Comparison of ENCODE assay signal across 27 cellular contexts in the genomic region with DNA sequence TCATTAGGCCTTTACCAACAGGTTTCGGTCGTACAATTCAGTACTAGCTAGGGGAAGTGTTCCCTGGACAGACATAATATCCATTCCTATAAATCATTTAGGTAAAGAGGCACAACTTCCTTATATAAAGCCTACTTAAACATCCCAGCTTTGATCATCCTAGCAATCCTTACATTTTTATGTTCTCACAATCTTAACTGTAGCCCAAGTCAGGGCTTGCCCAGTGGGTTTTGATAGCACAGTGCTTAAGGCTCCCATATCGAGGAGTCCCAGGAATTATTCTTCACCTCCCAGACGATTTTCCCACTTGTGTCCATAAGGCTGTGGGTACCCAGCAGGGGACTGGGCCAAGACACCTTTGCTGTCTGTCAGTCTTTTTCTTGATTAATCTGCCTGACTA.
"Had no signal": no experiment of that assay in that cellular context is flagged by ENCODE, and none has a peak within 500 bp of the region (broad histone marks: within the 10 kb centered on the region; RNA-seq: fewer than 3 reads in every experiment).

No MANE protein-coding gene starts in this region.

- H3K27ac Mint-ChIP-seq: activated CD4-positive, alpha-beta memory T cell treated with anti-CD3 and anti-CD28 coated beads, Interleukin-2, amount 10 ng/mL, durations not matched to agents 7 days and 5 days; activated CD4-positive, alpha-beta T cell treated with anti-CD3 and anti-CD28 coated beads, Interleukin-2, amount 10 ng/mL, durations not matched to agents 24 days and 14 days; activated CD8-positive, alpha-beta memory T cell treated with anti-CD3 and anti-CD28 coated beads, Interleukin-2, amount 10 ng/mL, durations not matched to agents 7 days and 5 days; activated naive CD4-positive, alpha-beta T cell treated with anti-CD3 and anti-CD28 coated beads, Interleukin-2, amount 50 U/mL, for 24 hours; stimulated activated effector memory CD8-positive, alpha-beta T cell treated with anti-CD3 and anti-CD28 coated beads, Interleukin-12 subunit alpha, Interleukin-12 subunit beta, amount 100 ng/mL, for 72 hours; T-helper 17 cell had no signal

- H3K9me3 ChIP-seq: ascending aorta, gastrocnemius medialis, right lobe of liver, stomach, uterus had no signal

- H3K9me3 Mint-ChIP-seq: activated CD4-positive, alpha-beta memory T cell treated with anti-CD3 and anti-CD28 coated beads, Interleukin-2, amount 10 ng/mL, durations not matched to agents 7 days and 5 days; activated CD4-positive, alpha-beta T cell treated with anti-CD3 and anti-CD28 coated beads, Interleukin-2, amount 10 ng/mL, durations not matched to agents 24 days and 14 days; activated naive CD4-positive, alpha-beta T cell treated with anti-CD3 and anti-CD28 coated beads, Interleukin-2, amount 50 U/mL, for 24 hours; natural killer cell treated with Interleukin-12 subunit alpha and Interleukin-12 subunit beta and Interleukin-15 and Interleukin-18, amount 100 ng/mL, for 72 hours had no signal

- H3K4me1 ChIP-seq: ascending aorta, gastrocnemius medialis, parathyroid adenoma, right lobe of liver, stomach, uterus had no signal

- DNase-seq: activated CD4-positive, alpha-beta memory T cell treated with anti-CD3 and anti-CD28 coated beads, Interleukin-2, amount 10 ng/mL, durations not matched to agents 7 days and 5 days; activated CD4-positive, alpha-beta T cell treated with anti-CD3 and anti-CD28 coated beads, Interleukin-2, amount 10 ng/mL, durations not matched to agents 24 days and 14 days; activated CD8-positive, alpha-beta memory T cell treated with anti-CD3 and anti-CD28 coated beads, Interleukin-2, amount 10 ng/mL, durations not matched to agents 7 days and 5 days; activated gamma-delta T cell treated with Interleukin-2 at 50 U/mL for 16 hours; activated T-cell treated with anti-CD3 and anti-CD28 coated beads for 4 hours; brain microvascular endothelial cell; cerebellar nuclear complex; cortex of kidney; gastrocnemius medialis; hypothalamus; left ventricle myocardium superior; mammary epithelial cell; nucleus accumbens; right lobe of liver; stimulated activated CD4-positive, alpha-beta T cell treated with anti-CD3 and anti-CD28 coated beads, Interleukin-2, amount 100 ng/mL, for 24 hours; stomach; SW 1271; T-helper 17 cell; trophoblast cell; uterus had no signal

- H3K27ac ChIP-seq: ascending aorta, brain microvascular endothelial cell, gastrocnemius medialis, parathyroid adenoma, right lobe of liver, skin epidermis, stomach, uterus had no signal

- H3K27me3 Mint-ChIP-seq: activated CD4-positive, alpha-beta memory T cell treated with anti-CD3 and anti-CD28 coated beads, Interleukin-2, amount 10 ng/mL, durations not matched to agents 7 days and 5 days; activated CD4-positive, alpha-beta T cell treated with anti-CD3 and anti-CD28 coated beads, Interleukin-2, amount 10 ng/mL, durations not matched to agents 24 days and 14 days; activated CD8-positive, alpha-beta memory T cell treated with anti-CD3 and anti-CD28 coated beads, Interleukin-2, amount 10 ng/mL, durations not matched to agents 7 days and 5 days; activated naive CD4-positive, alpha-beta T cell treated with anti-CD3 and anti-CD28 coated beads, Interleukin-2, amount 50 U/mL, for 24 hours; natural killer cell treated with Interleukin-12 subunit alpha and Interleukin-12 subunit beta and Interleukin-15 and Interleukin-18, amount 100 ng/mL, for 72 hours; T-helper 17 cell had no signal

- H3K4me3 Mint-ChIP-seq: activated CD4-positive, alpha-beta memory T cell treated with anti-CD3 and anti-CD28 coated beads, Interleukin-2, amount 10 ng/mL, durations not matched to agents 7 days and 5 days; activated CD4-positive, alpha-beta T cell treated with anti-CD3 and anti-CD28 coated beads, Interleukin-2, amount 10 ng/mL, durations not matched to agents 24 days and 14 days; activated CD8-positive, alpha-beta memory T cell treated with anti-CD3 and anti-CD28 coated beads, Interleukin-2, amount 10 ng/mL, durations not matched to agents 7 days and 5 days; activated naive CD4-positive, alpha-beta T cell treated with anti-CD3 and anti-CD28 coated beads, Interleukin-2, amount 50 U/mL, for 24 hours; natural killer cell treated with Interleukin-12 subunit alpha and Interleukin-12 subunit beta and Interleukin-15 and Interleukin-18, amount 100 ng/mL, for 72 hours; stimulated activated effector memory CD8-positive, alpha-beta T cell treated with anti-CD3 and anti-CD28 coated beads, Interleukin-12 subunit alpha, Interleukin-12 subunit beta, amount 100 ng/mL, for 72 hours; T-helper 17 cell had no signal

- ATAC-seq: activated CD4-positive, CD25-positive, alpha-beta regulatory T cell treated with anti-CD3 and anti-CD28 coated beads, Interleukin-2, amount 50 U/mL, for 24 hours; activated CD8-positive, alpha-beta memory T cell treated with anti-CD3 and anti-CD28 coated beads, Interleukin-2, amount 10 ng/mL, durations not matched to agents 7 days and 5 days; gastrocnemius medialis; left ventricle myocardium superior; natural killer cell treated with Interleukin-12 subunit alpha and Interleukin-12 subunit beta and Interleukin-15 and Interleukin-18, amount 100 ng/mL, for 72 hours; right lobe of liver; stimulated activated effector memory CD8-positive, alpha-beta T cell treated with anti-CD3 and anti-CD28 coated beads, Interleukin-12 subunit alpha, Interleukin-12 subunit beta, amount 100 ng/mL, for 72 hours; T-helper 17 cell had no signal

- H3K4me3 ChIP-seq: ascending aorta, gastrocnemius medialis, right lobe of liver, skin epidermis, stomach, uterus had no signal

- H3K27me3 ChIP-seq: ascending aorta, brain microvascular endothelial cell, gastrocnemius medialis, right lobe of liver, stomach, uterus had no signal

- H3K36me3 ChIP-seq: ascending aorta, brain microvascular endothelial cell, gastrocnemius medialis, right lobe of liver, uterus had no signal

- H3K36me3 Mint-ChIP-seq: natural killer cell treated with Interleukin-12 subunit alpha and Interleukin-12 subunit beta and Interleukin-15 and Interleukin-18, amount 100 ng/mL, for 72 hours had no signal
